ENCODE assay signal across 10 cellular contexts in genomic region chr12:124827588-124828184, GRCh38. TPM values are rescaled to one million over a fixed set of nuclear protein-coding genes. Genes with fewer than 3 reads are reported as not detected.
DNase-seq lines count a peak whose midpoint lies in the region; ATAC-seq lines count a peak whose summit lies in the region.
"Had no signal": no experiment of that assay in that cellular context is flagged by ENCODE, and none has a peak within 500 bp of the region (broad histone marks: within the 10 kb centered on the region; RNA-seq: fewer than 3 reads in every experiment).

No MANE protein-coding gene starts in this region.

- no peak overlapping the region for H3K4me2 ChIP-seq in trophoblast cell (ENCODE audit: low read length)

- peak overlapping the region; percentile 40 for H4K91ac ChIP-seq in trophoblast cell (ENCODE audit: low read depth, low read length)

- peak overlapping the region; percentile 32 for H3K27ac Mint-ChIP-seq in T-helper 1 cell treated with Interleukin-12 subunit alpha and Interleukin-12 subunit beta and Interleukin-4 antibody, amounts not matched to agents 30 μg/mL and 1 μg/mL, for 36 hours
- H3K27ac Mint-ChIP-seq: activated CD4-positive, alpha-beta memory T cell treated with anti-CD3 and anti-CD28 coated beads, Interleukin-2, amount 10 ng/mL, durations not matched to agents 7 days and 5 days had no signal

- no peak overlapping the region for H2AK5ac ChIP-seq in trophoblast cell (ENCODE audit: low read length)

- DNase-seq in trophoblast cell (peak; percentile 69 to 77), H7 (no peak), NCI-H524 (lab: John Stamatoyannopoulos, UW) (no peak), putamen (ENCODE audit: low spot score) (no peak)
- DNase-seq: activated CD4-positive, alpha-beta memory T cell treated with anti-CD3 and anti-CD28 coated beads, Interleukin-2, amount 10 ng/mL, durations not matched to agents 7 days and 5 days; GM23248; midbrain had no signal

- no peak overlapping the region for H3K4me3 Mint-ChIP-seq in T-helper 1 cell treated with Interleukin-12 subunit alpha and Interleukin-12 subunit beta and Interleukin-4 antibody, amounts not matched to agents 30 μg/mL and 1 μg/mL, for 36 hours
- H3K4me3 Mint-ChIP-seq: activated CD4-positive, alpha-beta memory T cell treated with anti-CD3 and anti-CD28 coated beads, Interleukin-2, amount 10 ng/mL, durations not matched to agents 7 days and 5 days had no signal

- no peak overlapping the region for H3K14ac ChIP-seq in trophoblast cell (ENCODE audit: low read length)

- H3K79me2 ChIP-seq in trophoblast cell (ENCODE audit: control insufficient read depth, insufficient read depth, low read length, poor library complexity), result no peaks in the 10 kb centered on the region

- no peak overlapping the region for H3K4me3 ChIP-seq in trophoblast cell (ENCODE audit: low read depth, low read length)
- H3K4me3 ChIP-seq in H7 (ENCODE audit: insufficient read depth, low read depth, low read length), result no peak overlapping the region
- H3K4me3 ChIP-seq: GM23248 had no signal

- H4K12ac ChIP-seq in trophoblast cell (ENCODE audit: low read depth, low read length), result no peak overlapping the region

- peaks cover 22% of the 10 kb centered on the region for H3K79me1 ChIP-seq in trophoblast cell (ENCODE audit: low read length)

- H3K27me3 ChIP-seq in trophoblast cell (ENCODE audit: insufficient read depth, low read length) (no peaks in the 10 kb centered on the region), H7 (ENCODE audit: control insufficient read depth, insufficient read depth, low read length) (no peaks in the 10 kb centered on the region)

- no peak overlapping the region for H3K4ac ChIP-seq in trophoblast cell (ENCODE audit: low read depth, low read length)

- H3K23ac ChIP-seq in trophoblast cell (ENCODE audit: low read length), result no peak overlapping the region

- peak overlapping the region; percentile 62 for H2BK120ac ChIP-seq in trophoblast cell (ENCODE audit: insufficient read depth, low read length, poor library complexity)

- no peak overlapping the region for H3K18ac ChIP-seq in trophoblast cell (ENCODE audit: low read length)

- no CpG with 5 or more reads among the region's 15 CpGs for WGBS in trophoblast cell (ENCODE audit: extremely low coverage, insufficient coverage, insufficient read length)

- peaks cover 4% of the 10 kb centered on the region for H3K9me3 ChIP-seq in trophoblast cell (ENCODE audit: insufficient read depth, low read depth, low read length)

- H4K8ac ChIP-seq in trophoblast cell (ENCODE audit: low read depth, low read length), result no peak overlapping the region

- no peaks in the 10 kb centered on the region for H3K36me3 Mint-ChIP-seq in T-helper 1 cell treated with Interleukin-12 subunit alpha and Interleukin-12 subunit beta and Interleukin-4 antibody, amounts not matched to agents 30 μg/mL and 1 μg/mL, for 36 hours (ENCODE audit: low read depth)

- peak overlapping the region; percentile 84 for H3K27ac ChIP-seq in trophoblast cell (ENCODE audit: low read depth, low read length)

- H3K36me3 ChIP-seq in trophoblast cell (ENCODE audit: control insufficient read depth in 1 of 2, insufficient read depth in 2 of 2, low read length in 2 of 2) (no peaks in the 10 kb centered on the region), H7 (replicated peaks; ENCODE audit: control insufficient read depth, insufficient read depth, low read length) (no peaks in the 10 kb centered on the region)

- ATAC-seq in GM18907 (IDR thresholded peaks at IDR 0.05; ENCODE audit: unreplicated experiment) (peak; percentile 69), HG03045 (IDR thresholded peaks at IDR 0.05; ENCODE audit: unreplicated experiment) (peak; percentile 64)

- H2AFZ ChIP-seq in trophoblast cell (ENCODE audit: insufficient read depth, low read length, poor library complexity), result no peak overlapping the region

- H2BK5ac ChIP-seq in trophoblast cell (ENCODE audit: low read depth, low read length, poor library complexity), result peak overlapping the region; percentile 2

- no peaks in the 10 kb centered on the region for H3K9me3 Mint-ChIP-seq in T-helper 1 cell treated with Interleukin-12 subunit alpha and Interleukin-12 subunit beta and Interleukin-4 antibody, amounts not matched to agents 30 μg/mL and 1 μg/mL, for 36 hours
- H3K9me3 Mint-ChIP-seq: activated CD4-positive, alpha-beta memory T cell treated with anti-CD3 and anti-CD28 coated beads, Interleukin-2, amount 10 ng/mL, durations not matched to agents 7 days and 5 days had no signal

- peak overlapping the region; percentile 12 for H2BK12ac ChIP-seq in trophoblast cell (ENCODE audit: low read length)

- peaks cover 22 to 32% of the 10 kb centered on the region in 2 experiments for H3K4me1 ChIP-seq in trophoblast cell (ENCODE audit: control insufficient read depth in 1 of 2, insufficient read depth in 2 of 2, low read length in 2 of 2)

- H3K27me3 Mint-ChIP-seq in T-helper 1 cell treated with Interleukin-12 subunit alpha and Interleukin-12 subunit beta and Interleukin-4 antibody, amounts not matched to agents 30 μg/mL and 1 μg/mL, for 36 hours (ENCODE audit: low read depth), result no peaks in the 10 kb centered on the region
- H3K27me3 Mint-ChIP-seq: activated CD4-positive, alpha-beta memory T cell treated with anti-CD3 and anti-CD28 coated beads, Interleukin-2, amount 10 ng/mL, durations not matched to agents 7 days and 5 days had no signal

- H3K4me1 Mint-ChIP-seq in T-helper 1 cell treated with Interleukin-12 subunit alpha and Interleukin-12 subunit beta and Interleukin-4 antibody, amounts not matched to agents 30 μg/mL and 1 μg/mL, for 36 hours (ENCODE audit: low read depth), result peaks cover 3% of the 10 kb centered on the region
- H3K4me1 Mint-ChIP-seq: activated CD4-positive, alpha-beta memory T cell treated with anti-CD3 and anti-CD28 coated beads, Interleukin-2, amount 10 ng/mL, durations not matched to agents 7 days and 5 days had no signal

- no peak overlapping the region for H3K9ac ChIP-seq in trophoblast cell (ENCODE audit: low read length)

RNA-seq across cellular contexts. Expression of gene SCARB1, which starts 36.0 kb away (rescaled TPM):
- polyA plus RNA-seq in trophoblast cell (2013), result 102 and 105 TPM in 2 replicates
- 44.9 and 45.1 TPM in 2 replicates for total RNA-seq in H7 (2014; rRNA removed; shearing (Covaris generic))

Comparison
In these comparisons a context has a peak if more than half of its experiments do, and no peak if none do; other contexts are left out.
1. DNase-seq: peak in trophoblast cell (2 of 2); none in H7 (single experiment), NCI-H524 (0 of 2) and putamen (single experiment).